8 cellular contexts compared by ENCODE assay signal in the genomic region with DNA sequence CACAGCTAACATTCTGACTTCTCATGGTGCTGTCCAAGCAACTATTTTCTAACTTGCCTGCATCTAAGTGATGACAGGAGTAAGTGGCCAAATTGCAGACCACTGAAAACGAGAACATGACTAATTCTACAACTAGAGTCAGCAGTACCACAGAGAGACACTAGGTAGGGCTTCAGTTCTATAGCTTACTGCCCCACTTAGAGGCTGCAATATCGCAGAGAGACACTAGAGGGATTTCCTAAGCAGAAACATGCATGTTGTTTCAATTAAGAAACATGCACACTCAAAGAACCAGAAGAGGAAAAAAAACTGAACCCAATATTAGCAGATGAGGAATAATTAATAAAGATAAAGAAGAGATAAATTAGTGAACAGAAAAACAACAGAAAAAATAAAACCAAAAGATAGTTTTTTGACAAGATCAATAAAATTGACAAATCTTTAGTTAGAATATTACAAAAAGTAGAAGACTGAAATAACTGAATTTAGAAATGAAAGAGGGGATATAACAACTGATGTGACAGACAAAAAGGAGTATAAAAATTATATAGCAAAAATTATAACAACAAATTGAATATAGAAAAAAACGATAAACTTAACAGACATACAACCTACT.
DNase-seq lines count a peak whose midpoint lies in the region; ATAC-seq, FAIRE-seq and TF ChIP-seq lines count a peak whose summit lies in the region.

No MANE protein-coding gene starts in this region.

- H3K4me1 Mint-ChIP-seq in H9 (no peaks in the 10 kb centered on the region), immature natural killer cell (no peaks in the 10 kb centered on the region)
- no peaks in the 10 kb centered on the region for H3K4me1 Mint-ChIP-seq in stimulated activated effector memory CD8-positive, alpha-beta T cell treated with anti-CD3 and anti-CD28 coated beads, Interleukin-12 subunit alpha, Interleukin-12 subunit beta, amount 100 ng/mL, for 72 hours

- SMC1A ChIA-PET in GM12878 (lab: Charles Lee; ENCODE audit: uncharacterized antibody, unreplicated experiment) = interaction anchor here (0.7 to 0.8 kb wide), 3 partner anchors 23 to 436 kb away, joined by 3 to 4 read pairs (median 3); no protein-coding TSS in a partner anchor

- no peaks in the 10 kb centered on the region for H4K20me1 ChIP-seq in H9 (ENCODE audit: control insufficient read depth, insufficient read depth, insufficient read length)
- H4K20me1 ChIP-seq in Loucy (ENCODE audit: insufficient read depth, low read length, poor library complexity, severe bottlenecking) = no peaks in the 10 kb centered on the region
- no peaks in the 10 kb centered on the region for H4K20me1 ChIP-seq in GM12878 (ENCODE audit: control insufficient read depth, insufficient read depth)

- H4K5ac ChIP-seq in H9 (ENCODE audit: insufficient read length, low read depth, low read length) = no peak overlapping the region

- no peak overlapping the region for H3K18ac ChIP-seq in H9 (ENCODE audit: insufficient read length, low read depth, low read length)

- no peak overlapping the region for H3K14ac ChIP-seq in H9 (ENCODE audit: insufficient read depth, low read length)

- no peaks in the 10 kb centered on the region for H3F3A ChIP-seq in Loucy (ENCODE audit: low read depth)

- H3K36me3 ChIP-seq in Loucy (ENCODE audit: insufficient read depth, low read length) = no peaks in the 10 kb centered on the region
- no peaks in the 10 kb centered on the region for H3K36me3 ChIP-seq in GM12878 (ENCODE audit: control insufficient read depth in 2 of 2, insufficient read depth in 2 of 2, low read length in 1 of 2)

- WGBS in H9 (ENCODE audit: extremely low coverage, insufficient read length, low lambda C conversion rate) = no CpG with 5 or more reads among the region's 3 CpGs
- WGBS in GM12878 (ENCODE audit: insufficient coverage, insufficient replicate concordance, low lambda C conversion rate, missing lambda C conversion rate) = 31% methylated on average over 3 of the region's 3 CpGs

- peak; percentile 38 for DNase-seq in H9
- peak; percentile 60 for DNase-seq in GM12878 (ENCODE audit: low read depth, low spot score)
- peak; percentile 50 to 66 (median 61) for DNase-seq in immature natural killer cell
- DNase-seq in stimulated activated effector memory CD8-positive, alpha-beta T cell treated with anti-CD3 and anti-CD28 coated beads, Interleukin-12 subunit alpha, Interleukin-12 subunit beta, amount 100 ng/mL, for 72 hours (ENCODE audit: low spot score in 2 of 2) = peak in 1 of 2 donors; percentile 50
- no peak for DNase-seq in posterior vena cava (ENCODE audit: low spot score)
- DNase-seq in DMS153 (lab: John Stamatoyannopoulos, UW) = no peak

- TF ChIP-seq POLR2A in GM12878 (IDR thresholded peaks at IDR 0.05; ENCODE audit: low read depth, low read length) = no peak

- POLR2A ChIA-PET in GM12878 (lab: Charles Lee) = no interaction called here

- H3K4ac ChIP-seq in H9 (ENCODE audit: low read depth, low read length) = no peak overlapping the region

- H3K4me2 ChIP-seq in H9 (ENCODE audit: insufficient read depth, insufficient read length, low read length) = no peak overlapping the region
- no peak overlapping the region for H3K4me2 ChIP-seq in Loucy (ENCODE audit: low read depth, low read length, poor library complexity, severe bottlenecking)
- H3K4me2 ChIP-seq in GM12878 (ENCODE audit: control insufficient read depth, insufficient read depth) = no peak overlapping the region

- H3K9ac ChIP-seq in H9 (ENCODE audit: extremely low read depth, insufficient read length, low read length) (no peak overlapping the region), Loucy (ENCODE audit: low read depth, low read length, poor library complexity, severe bottlenecking) (no peak overlapping the region), GM12878 (ENCODE audit: control insufficient read depth, insufficient read depth, low read length) (no peak overlapping the region)

- no peak overlapping the region for H3T11ph ChIP-seq in H9 (ENCODE audit: low read length)

- H2AFZ ChIP-seq in H9 (ENCODE audit: low read length) = no peak overlapping the region
- H2AFZ ChIP-seq in Loucy (ENCODE audit: low read length) = no peak overlapping the region
- H2AFZ ChIP-seq in GM12878 (ENCODE audit: control insufficient read depth, low read depth, low read length) = no peak overlapping the region

- H3K9me3 Mint-ChIP-seq in H9 (peaks cover 19 to 28% of the 10 kb centered on the region in 2 experiments), immature natural killer cell (no peaks in the 10 kb centered on the region)
- no peaks in the 10 kb centered on the region for H3K9me3 Mint-ChIP-seq in stimulated activated effector memory CD8-positive, alpha-beta T cell treated with anti-CD3 and anti-CD28 coated beads, Interleukin-12 subunit alpha, Interleukin-12 subunit beta, amount 100 ng/mL, for 72 hours

- H2AK5ac ChIP-seq in H9 (ENCODE audit: insufficient read length, low read length) = no peak overlapping the region

- TF ChIP-seq CTCF in GM12874 (IDR thresholded peaks at IDR 0.05; ENCODE audit: insufficient read depth, low read depth, low read length) (peak; percentile 57), H9 (conservative IDR thresholded peaks at IDR 0.05) (peak; percentile 86), Loucy (conservative IDR thresholded peaks at IDR 0.05; ENCODE audit: low read length) (peak; percentile 88), GM12878 (IDR thresholded peaks at IDR 0.05 in 2 of 3, conservative IDR thresholded peaks at IDR 0.05 in 1 of 3; ENCODE audit: control insufficient read depth in 2 of 3, extremely low read depth in 1 of 3, insufficient read depth in 1 of 3, low read depth in 3 of 3, low read length in 3 of 3) (peak; percentile 81 to 94 (median 90))

- peak; percentile 73 for FAIRE-seq in GM12878 (lab: Jason Lieb, UNC)

- no peak overlapping the region for H3K4me3 Mint-ChIP-seq in H9
- H3K4me3 Mint-ChIP-seq in immature natural killer cell = no peak overlapping the region
- no peak overlapping the region for H3K4me3 Mint-ChIP-seq in stimulated activated effector memory CD8-positive, alpha-beta T cell treated with anti-CD3 and anti-CD28 coated beads, Interleukin-12 subunit alpha, Interleukin-12 subunit beta, amount 100 ng/mL, for 72 hours

- H4K91ac ChIP-seq in H9 (ENCODE audit: insufficient read length, low read depth, low read length) = no peak overlapping the region

- H3K27me3 Mint-ChIP-seq in H9 (ENCODE audit: low read depth) (no peaks in the 10 kb centered on the region), immature natural killer cell (ENCODE audit: low read depth in 3 of 3) (peaks cover 0 to 4% (median 0%) of the 10 kb centered on the region in 3 donors)

- no peak overlapping the region for H2BK5ac ChIP-seq in H9 (ENCODE audit: insufficient read length, low read length)

- H3K9me3 ChIP-seq in H9 (ENCODE audit: control insufficient read depth, low read depth, low read length) (peaks cover 7% of the 10 kb centered on the region), Loucy (ENCODE audit: insufficient read depth, low read depth, low read length) (no peaks in the 10 kb centered on the region), GM12878 (replicated peaks; ENCODE audit: control insufficient read depth, insufficient read depth, low read length) (no peaks in the 10 kb centered on the region)

- no TSS peak for BruUV-seq in GM12878 (replicated peaks; lab: Mats Ljungman, UMichigan)

- no peak overlapping the region for H3K23ac ChIP-seq in H9 (ENCODE audit: insufficient read length, low read depth, low read length)

- H3K4me3 ChIP-seq in Loucy (ENCODE audit: low read length, poor library complexity, severe bottlenecking) (no peak overlapping the region), GM12878 (no peak overlapping the region)

- H3K9me2 ChIP-seq in Loucy (replicated peaks; ENCODE audit: low read depth, low read length) = no peaks in the 10 kb centered on the region

- no peaks in the 10 kb centered on the region for H3K79me1 ChIP-seq in H9 (ENCODE audit: insufficient read depth, low read depth, low read length, poor library complexity, severe bottlenecking)

- H3K27ac Mint-ChIP-seq in H9 (no peak overlapping the region), immature natural killer cell (no peak overlapping the region)
- no peak overlapping the region for H3K27ac Mint-ChIP-seq in stimulated activated effector memory CD8-positive, alpha-beta T cell treated with anti-CD3 and anti-CD28 coated beads, Interleukin-12 subunit alpha, Interleukin-12 subunit beta, amount 100 ng/mL, for 72 hours

- no peak overlapping the region for H3K56ac ChIP-seq in H9 (ENCODE audit: insufficient read length, low read depth, low read length)

- no peak; a peak in 1 of 4 replicates for TF ChIP-seq EP300 in GM12878 (IDR thresholded peaks at IDR 0.05; ENCODE audit: borderline replicate concordance in 1 of 2, control insufficient read depth in 1 of 2, low read depth in 2 of 2, low read length in 2 of 2)

- no peak overlapping the region for H2BK20ac ChIP-seq in H9 (ENCODE audit: low read depth, low read length, poor library complexity, severe bottlenecking)

- intact Hi-C loops in GM12878 (cut with micrococcal nuclease; ENCODE audit: unreplicated experiment) = no loop called here
- intact Hi-C loops in posterior vena cava (cut with DNase I) = no loop called here

- in situ Hi-C loops in GM12878 (cut with MboI) = no loop called here

- no peaks in the 10 kb centered on the region; a peak in 1 of 7 replicates for H3K36me3 Mint-ChIP-seq in H9 (ENCODE audit: insufficient read depth in 1 of 3, low read depth in 3 of 3)
- H3K36me3 Mint-ChIP-seq in immature natural killer cell = no peaks in the 10 kb centered on the region
- H3K36me3 Mint-ChIP-seq in stimulated activated effector memory CD8-positive, alpha-beta T cell treated with anti-CD3 and anti-CD28 coated beads, Interleukin-12 subunit alpha, Interleukin-12 subunit beta, amount 100 ng/mL, for 72 hours = no peaks in the 10 kb centered on the region

- H3K27ac ChIP-seq in H9 (ENCODE audit: insufficient read length, low read depth, low read length) (no peak overlapping the region), GM12878 (ENCODE audit: control insufficient read depth, insufficient read depth) (no peak overlapping the region)

- H3K23me2 ChIP-seq in H9 (ENCODE audit: insufficient read length, low read depth, low read length, poor library complexity, severe bottlenecking) = no peaks in the 10 kb centered on the region

- H3K4me1 ChIP-seq in H9 (ENCODE audit: insufficient read depth, low read length) (no peaks in the 10 kb centered on the region), Loucy (ENCODE audit: insufficient read depth, low read length, poor library complexity, severe bottlenecking) (no peaks in the 10 kb centered on the region), GM12878 (ENCODE audit: control insufficient read depth, insufficient read depth, low read length) (no peaks in the 10 kb centered on the region)

- no peak overlapping the region for H2BK12ac ChIP-seq in H9 (ENCODE audit: insufficient read length, low read depth, low read length)

- RAD21 ChIA-PET in GM12878 (lab: Charles Lee; ENCODE audit: unreplicated experiment) = interaction anchor here (1.0 to 1.2 kb wide), 3 partner anchors 25 to 437 kb away, joined by 3 to 4 read pairs (median 3); no protein-coding TSS in a partner anchor

- CTCF ChIA-PET in GM12878 (lab: Yijun Ruan, JAX) = interaction anchor here (0.8 to 2.5 kb wide), 5 partner anchors 10 to 437 kb away, joined by 3 to 12 read pairs (median 6); no protein-coding TSS in a partner anchor

- ATAC-seq in GM12878 = peak; percentile 100
- peak; percentile 90 for ATAC-seq in stimulated activated effector memory CD8-positive, alpha-beta T cell treated with anti-CD3 and anti-CD28 coated beads, Interleukin-12 subunit alpha, Interleukin-12 subunit beta, amount 100 ng/mL, for 72 hours

- H2BK120ac ChIP-seq in H9 (ENCODE audit: low read depth, low read length, poor library complexity, severe bottlenecking) = no peak overlapping the region

- H3K79me2 ChIP-seq in H9 (ENCODE audit: insufficient read depth, low read length) (no peaks in the 10 kb centered on the region), Loucy (ENCODE audit: insufficient read depth, low read length) (no peaks in the 10 kb centered on the region), GM12878 (ENCODE audit: control insufficient read depth, insufficient read depth, low read length) (no peaks in the 10 kb centered on the region)

- H4K8ac ChIP-seq in H9 (replicated peaks; ENCODE audit: insufficient read length, low read depth, low read length) = no peak overlapping the region

- peak; percentile 85 for TF ChIP-seq RAD21 in GM12878 (IDR thresholded peaks at IDR 0.05; ENCODE audit: insufficient read depth, low read depth, low read length)

- H3K27me3 ChIP-seq in H9 (ENCODE audit: insufficient read depth, low read length) = no peaks in the 10 kb centered on the region
- H3K27me3 ChIP-seq in Loucy (ENCODE audit: insufficient read depth, low read length, poor library complexity, severe bottlenecking) = no peaks in the 10 kb centered on the region
- no peaks in the 10 kb centered on the region for H3K27me3 ChIP-seq in GM12878 (replicated peaks in 1 of 2; ENCODE audit: control insufficient read depth in 2 of 2, insufficient read depth in 2 of 2, low read length in 1 of 2)

- no peak overlapping the region for H2BK15ac ChIP-seq in H9 (ENCODE audit: low read depth, low read length)

Comparison
In these comparisons a context has a peak if more than half of its experiments do, and no peak if none do; other contexts are left out.
1. DNase-seq: peak in H9 (single experiment), GM12878 (single experiment) and immature natural killer cell (3 of 3); none in posterior vena cava (single experiment) and DMS153 (single experiment).
2. Peak in every context shown above with its lines, with median percentiles within 50 percentile points of each other: CTCF ChIP-seq.